In the genomic region with DNA sequence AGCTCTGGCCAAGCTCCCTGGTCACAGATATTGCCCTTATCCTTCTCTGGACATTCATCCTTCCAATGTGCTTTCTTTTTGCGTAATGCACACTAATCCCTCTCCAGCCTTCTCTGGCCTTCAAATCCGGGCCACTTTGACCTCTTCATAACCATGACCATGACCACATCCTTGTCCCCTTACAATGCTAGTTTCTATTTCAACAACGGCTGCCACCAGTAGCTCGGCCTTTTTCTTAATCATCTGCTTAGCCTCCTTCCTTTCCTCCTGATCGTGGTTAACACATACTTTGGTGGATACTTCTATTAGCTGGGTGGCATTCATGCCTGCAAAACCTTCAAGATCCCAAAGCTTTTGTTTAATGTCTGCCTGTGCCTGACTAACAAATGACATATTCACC, we compare ENCODE assay signal across 20 cellular contexts.
DNase-seq lines count a peak whose midpoint lies in the region; ATAC-seq, FAIRE-seq and TF ChIP-seq lines count a peak whose summit lies in the region.
"Had no signal": no experiment of that assay in that cellular context is flagged by ENCODE, and none has a peak within 500 bp of the region (broad histone marks: within the 10 kb centered on the region; RNA-seq: fewer than 3 reads in every experiment).

No MANE protein-coding gene starts in this region.

- DNase-seq in CD4-positive, CD25-positive, alpha-beta regulatory T cell: no peak
- no peak for DNase-seq in GM12891 (ENCODE audit: insufficient read length, low spot score)
- DNase-seq in D721Med (ENCODE audit: insufficient read length, low spot score): no peak
- DNase-seq in RCC 7860 (ENCODE audit: low spot score): no peak
- no peak for DNase-seq in NCI-H2029 treated with DMSO at 0.1 percent for 48 hours (lab: John Stamatoyannopoulos, UW)
- DNase-seq in NCI-H187 (lab: John Stamatoyannopoulos, UW): no peak
- DNase-seq: cerebellar nuclear complex, EL, foreskin melanocyte, GM23248, hippocampal formation, NCI-H774, substantia nigra had no signal

- no peaks in the 10 kb centered on the region for H3K9me3 ChIP-seq in CD4-positive, CD25-positive, alpha-beta regulatory T cell (ENCODE audit: control insufficient read depth in 2 of 2, low read length in 2 of 2)
- H3K9me3 ChIP-seq: right atrium auricular region had no signal

- TF ChIP-seq CTCF in D721Med (IDR thresholded peaks at IDR 0.05; ENCODE audit: insufficient read depth, missing control alignments): no peak

- no peaks in the 10 kb centered on the region for H3K27me3 Mint-ChIP-seq in CD4-positive, CD25-positive, alpha-beta regulatory T cell
- H3K27me3 Mint-ChIP-seq in activated naive CD8-positive, alpha-beta T cell: no peaks in the 10 kb centered on the region

- peak overlapping the region; percentile 84 for H3K27ac ChIP-seq in CD4-positive, CD25-positive, alpha-beta regulatory T cell (ENCODE audit: insufficient read depth, low read length, poor library complexity, severe bottlenecking)
- H3K27ac ChIP-seq: GM23248, right atrium auricular region, VCaP had no signal

- peaks cover 0 to 45% (median 12%) of the 10 kb centered on the region in 4 donors for H3K4me1 Mint-ChIP-seq in CD4-positive, CD25-positive, alpha-beta regulatory T cell
- H3K4me1 Mint-ChIP-seq in activated naive CD8-positive, alpha-beta T cell (ENCODE audit: low read depth): peaks cover 55% of the 10 kb centered on the region

- peak overlapping the region; percentile 47 for H3K4me3 ChIP-seq in CD4-positive, CD25-positive, alpha-beta regulatory T cell (ENCODE audit: low read depth, low read length)
- H3K4me3 ChIP-seq: GM23248, K562, lung, right atrium auricular region had no signal

- peak overlapping the region in 1 of 3 donors; percentile 99 for H3K27ac Mint-ChIP-seq in CD4-positive, CD25-positive, alpha-beta regulatory T cell
- peak overlapping the region; percentile 72 for H3K27ac Mint-ChIP-seq in activated naive CD8-positive, alpha-beta T cell

- H3K9me3 Mint-ChIP-seq in CD4-positive, CD25-positive, alpha-beta regulatory T cell: no peaks in the 10 kb centered on the region
- peaks cover 3% of the 10 kb centered on the region for H3K9me3 Mint-ChIP-seq in activated naive CD8-positive, alpha-beta T cell (ENCODE audit: low read depth)

- no peaks in the 10 kb centered on the region for H3K36me3 Mint-ChIP-seq in CD4-positive, CD25-positive, alpha-beta regulatory T cell
- H3K36me3 Mint-ChIP-seq in activated naive CD8-positive, alpha-beta T cell: peaks cover 8% of the 10 kb centered on the region

- H3K36me3 ChIP-seq in CD4-positive, CD25-positive, alpha-beta regulatory T cell (ENCODE audit: control insufficient read depth, insufficient read depth, low read length): no peaks in the 10 kb centered on the region
- H3K36me3 ChIP-seq: right atrium auricular region had no signal

- no peaks in the 10 kb centered on the region for H3K27me3 ChIP-seq in CD4-positive, CD25-positive, alpha-beta regulatory T cell (ENCODE audit: control insufficient read depth, insufficient read depth, low read length)
- H3K27me3 ChIP-seq: right atrium auricular region had no signal

- no peak for ATAC-seq in CD4-positive, CD25-positive, alpha-beta regulatory T cell (ENCODE audit: low read depth in 2 of 2)
- ATAC-seq in HG03571 (IDR thresholded peaks at IDR 0.05; ENCODE audit: unreplicated experiment): peak; percentile 33
- ATAC-seq: K562 had no signal

- peak; percentile 35 for FAIRE-seq in GM12891 (lab: Jason Lieb, UNC)
- no peak for FAIRE-seq in D721Med (lab: Jason Lieb, UNC)
- FAIRE-seq in RCC 7860 (lab: Jason Lieb, UNC): no peak
- FAIRE-seq: K562, keratinocyte had no signal

- no peak for TF ChIP-seq POLR2A in GM12891 (IDR thresholded peaks at IDR 0.05; ENCODE audit: low read depth, low read length)

- H3K4me3 Mint-ChIP-seq in CD4-positive, CD25-positive, alpha-beta regulatory T cell: peak overlapping the region in 1 of 4 donors; percentile 68
- H3K4me3 Mint-ChIP-seq in activated naive CD8-positive, alpha-beta T cell: no peak overlapping the region

- H3K4me1 ChIP-seq in CD4-positive, CD25-positive, alpha-beta regulatory T cell (ENCODE audit: control insufficient read depth, insufficient read depth, low read length, poor library complexity, severe bottlenecking): peaks cover 40% of the 10 kb centered on the region
- H3K4me1 ChIP-seq: right atrium auricular region had no signal

TF ChIP-seq in GM12891, 5 proteins besides CTCF, POLR2A, EP300 and RAD21:
- TF ChIP-seq TAF1 (IDR thresholded peaks at IDR 0.05; ENCODE audit: low read depth, low read length) (no peak), POU2F2 (IDR thresholded peaks at IDR 0.05; ENCODE audit: low read depth, low read length) (no peak), POLR2AphosphoS5 (IDR thresholded peaks at IDR 0.05; ENCODE audit: low read depth, low read length) (no peak), PAX5 (IDR thresholded peaks at IDR 0.05; ENCODE audit: insufficient read depth, low read length, severe bottlenecking) (no peak), SPI1 (IDR thresholded peaks at IDR 0.05; ENCODE audit: low read depth, low read length) (no peak)
